ENCODE assay signal across 10 cellular contexts in genomic region chr3:43001094-43001553, GRCh38. TPM values are rescaled to one million over a fixed set of nuclear protein-coding genes. Genes with fewer than 3 reads are reported as not detected.
A peak's percentile ranks its signal among the peaks of the same experiment; 100 is the strongest.
DNase-seq lines count a peak whose midpoint lies in the region; ATAC-seq and TF ChIP-seq lines count a peak whose summit lies in the region.
"Had no signal": no experiment of that assay in that cellular context is flagged by ENCODE, and none has a peak within 500 bp of the region (broad histone marks: within the 10 kb centered on the region; RNA-seq: fewer than 3 reads in every experiment).

No MANE protein-coding gene starts in this region.

- ATAC-seq in thoracic aorta (ENCODE audit: insufficient number of reproducible peaks, low FRiP score, low read depth): peak; percentile 99
- ATAC-seq: natural killer cell had no signal

- H3K4me3 Mint-ChIP-seq in mesothelial cell of epicardium: no peak overlapping the region
- H3K4me3 Mint-ChIP-seq: natural killer cell had no signal

- no peaks in the 10 kb centered on the region for H3K9me3 ChIP-seq in thoracic aorta

- DNase-seq in RWPE1 (ENCODE audit: low spot score) (no peak), fibroblast of gingiva (ENCODE audit: low read depth) (peak; percentile 98), mesothelial cell of epicardium (ENCODE audit: low spot score in 2 of 2, unreplicated experiment in 2 of 2) (no peak), thoracic aorta (ENCODE audit: low spot score) (peak; percentile 68), NCI-H2107 treated with DMSO at 0.1 percent for 48 hours (lab: John Stamatoyannopoulos, UW; ENCODE audit: unreplicated experiment) (no peak), NCI-H2029 (lab: John Stamatoyannopoulos, UW) (no peak), MV-4-11 (lab: John Stamatoyannopoulos, UW) (no peak), OCI-M1 (lab: John Stamatoyannopoulos, UW) (no peak)
- DNase-seq: natural killer cell, NCI-H524 treated with DMSO at 0.1 percent for 48 hours had no signal

- peaks cover 23% of the 10 kb centered on the region for H3K4me1 Mint-ChIP-seq in mesothelial cell of epicardium
- H3K4me1 Mint-ChIP-seq: natural killer cell had no signal

- peak overlapping the region; percentile 84 for H3K27ac Mint-ChIP-seq in mesothelial cell of epicardium
- H3K27ac Mint-ChIP-seq: natural killer cell had no signal

- no peaks in the 10 kb centered on the region for H3K36me3 ChIP-seq in thoracic aorta

- no peaks in the 10 kb centered on the region for H3K27me3 ChIP-seq in thoracic aorta (replicated peaks; ENCODE audit: insufficient read depth)

- peaks cover 6% of the 10 kb centered on the region for H3K27me3 Mint-ChIP-seq in mesothelial cell of epicardium (ENCODE audit: low read depth)

- POLR2A ChIA-PET in RWPE1 (lab: Yijun Ruan, JAX; ENCODE audit: low non-redundant PET): no interaction called here

- no peak for TF ChIP-seq CTCF in RWPE1 (conservative IDR thresholded peaks at IDR 0.05; ENCODE audit: low read depth)
- TF ChIP-seq CTCF in mesothelial cell of epicardium (IDR thresholded peaks at IDR 0.05; ENCODE audit: unreplicated experiment): no peak
- TF ChIP-seq CTCF in thoracic aorta (IDR thresholded peaks at IDR 0.05): no peak

- H3K4me1 ChIP-seq in thoracic aorta (ENCODE audit: control insufficient read depth in 1 of 2, low read depth in 2 of 2): peaks cover 27 to 69% of the 10 kb centered on the region in 2 donors

- H3K9me3 Mint-ChIP-seq in mesothelial cell of epicardium: no peaks in the 10 kb centered on the region
- H3K9me3 Mint-ChIP-seq: natural killer cell had no signal

- CTCF ChIA-PET in RWPE1 (lab: Yijun Ruan, JAX): no interaction called here

- no peaks in the 10 kb centered on the region for H3K36me3 Mint-ChIP-seq in mesothelial cell of epicardium
- H3K36me3 Mint-ChIP-seq: natural killer cell had no signal

- H3K4me3 ChIP-seq in thoracic aorta: peak overlapping the region; percentile 41

- peak overlapping the region; percentile 55 for H3K27ac ChIP-seq in RWPE1
- peak overlapping the region; percentile 68 to 81 for H3K27ac ChIP-seq in thoracic aorta

RNA-seq across cellular contexts. Expression of gene GASK1A, which starts 22.0 kb away (rescaled TPM):
- 0.75 to 1.6 TPM (median 0.84 TPM) in 3 replicates for total RNA-seq in mesothelial cell of epicardium
- total RNA-seq in thoracic aorta: 10 to 100 TPM; 10.2 to 37.3 TPM

Comparison
In these comparisons a context has a peak if more than half of its experiments do, and no peak if none do; other contexts are left out.
1. DNase-seq: peak in fibroblast of gingiva (single experiment) and thoracic aorta (single experiment); none in RWPE1 (single experiment), mesothelial cell of epicardium (0 of 2), NCI-H2107 treated with DMSO at 0.1 percent for 48 hours (single experiment), NCI-H2029 (single experiment), MV-4-11 (single experiment) and OCI-M1 (single experiment).